ENCODE assay signal across 8 cellular contexts in the genomic region with DNA sequence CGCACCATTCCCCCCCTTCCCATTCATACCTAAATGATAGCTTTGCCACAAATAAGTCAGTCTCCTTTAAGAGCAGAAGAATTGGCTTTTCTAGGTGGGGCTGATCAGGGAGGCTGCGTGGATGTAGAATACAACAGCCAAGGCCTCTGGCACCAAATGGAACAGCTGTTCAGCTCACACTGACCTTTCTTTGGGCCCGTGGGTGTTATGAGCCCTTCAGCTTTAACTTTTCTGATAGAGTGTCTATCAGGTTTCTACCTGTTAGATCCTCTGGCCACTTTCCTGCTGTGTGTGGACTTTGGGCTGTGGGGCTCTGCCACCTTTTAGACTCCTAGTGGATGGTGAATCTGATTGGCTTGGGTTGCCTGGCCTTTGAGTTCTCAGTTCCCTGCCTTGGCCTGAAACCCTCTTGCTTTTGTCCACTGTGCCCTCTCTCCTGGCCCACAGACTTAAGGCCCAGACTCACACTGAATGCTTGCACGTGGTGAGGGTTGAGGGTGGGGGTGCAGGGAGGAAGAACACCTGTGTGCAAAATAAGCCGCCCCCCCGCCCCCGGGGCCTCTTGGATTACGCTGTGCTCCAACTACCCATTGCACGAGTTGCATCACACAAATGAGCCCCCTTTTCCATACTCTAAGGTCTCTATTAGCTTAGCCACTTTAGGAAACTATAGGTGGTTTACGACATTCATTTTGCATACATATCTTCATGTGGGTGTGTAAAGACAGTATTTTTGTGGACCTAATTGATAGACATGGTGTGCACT. TPM values are rescaled to one million over a fixed set of nuclear protein-coding genes. Genes with fewer than 3 reads are reported as not detected.
A peak's percentile ranks its signal among the peaks of the same experiment; 100 is the strongest.
DNase-seq lines count a peak whose midpoint lies in the region; ATAC-seq and TF ChIP-seq lines count a peak whose summit lies in the region.

No MANE protein-coding gene starts in this region.

- ATAC-seq in left lobe of liver: peak; percentile 79
- no peak for ATAC-seq in HG03095 (IDR thresholded peaks at IDR 0.05; ENCODE audit: unreplicated experiment)

- H3K27me3 ChIP-seq in brain microvascular endothelial cell (replicated peaks): no peaks in the 10 kb centered on the region

- H3K27ac ChIP-seq in SK-N-MC (peak overlapping the region; percentile 53), brain microvascular endothelial cell (no peak overlapping the region)

- no peak for TF ChIP-seq CTCF in brain microvascular endothelial cell (IDR thresholded peaks at IDR 0.05; ENCODE audit: low read depth, low read length, missing control alignments)

- H3K4me3 ChIP-seq in SK-N-MC (peak overlapping the region; percentile 77), brain microvascular endothelial cell (ENCODE audit: low read depth, low read length) (peak overlapping the region; percentile 76)

- no peaks in the 10 kb centered on the region for H3K9me3 ChIP-seq in SK-N-MC (ENCODE audit: low read depth, low read length)

- in situ Hi-C loops in brain microvascular endothelial cell (cut with HindIII; ENCODE audit: low pct_ligation_motif_present, low sequenced_read_pairs): no loop called here

- H3K9ac ChIP-seq in SK-N-MC (ENCODE audit: insufficient read length): no peak overlapping the region

- DNase-seq in DMS53 (lab: John Stamatoyannopoulos, UW): peak; percentile 62
- DNase-seq in DMS53 treated with DMSO at 0.1 percent for 48 hours (lab: John Stamatoyannopoulos, UW; ENCODE audit: unreplicated experiment): no peak
- no peak for DNase-seq in SK-N-MC (ENCODE audit: low read depth, low spot score)
- DNase-seq in brain microvascular endothelial cell: peak; percentile 5
- peak; percentile 90 for DNase-seq in left lobe of liver (ENCODE audit: low spot score)
- peak; percentile 3 for DNase-seq in stimulated activated CD8-positive, alpha-beta memory T cell treated with anti-CD3 and anti-CD28 coated beads, Interleukin-12 subunit alpha, Interleukin-12 subunit beta, amount 100 ng/mL, for 1 hour (ENCODE audit: low read depth)
- no peak for DNase-seq in NCI-H2171 (lab: John Stamatoyannopoulos, UW)

- no peaks in the 10 kb centered on the region for H3K36me3 ChIP-seq in SK-N-MC (ENCODE audit: insufficient read depth, low read length)
- no peaks in the 10 kb centered on the region for H3K36me3 ChIP-seq in brain microvascular endothelial cell (replicated peaks)

RNA-seq across cellular contexts. Expression of a gene that starts 1.3 kb away (rescaled TPM):
- total RNA-seq in left lobe of liver: 5.5 TPM

Comparison
In these comparisons a context has a peak if more than half of its experiments do, and no peak if none do; other contexts are left out.
1. DNase-seq: peak in DMS53 (single experiment), brain microvascular endothelial cell (single experiment), left lobe of liver (single experiment) and stimulated activated CD8-positive, alpha-beta memory T cell treated with anti-CD3 and anti-CD28 coated beads, Interleukin-12 subunit alpha, Interleukin-12 subunit beta, amount 100 ng/mL, for 1 hour (single experiment); none in DMS53 treated with DMSO at 0.1 percent for 48 hours (single experiment), SK-N-MC (single experiment) and NCI-H2171 (single experiment).